22 cellular contexts compared by ENCODE assay signal in genomic region chr22:39580795-39581194, GRCh38. TPM values are rescaled to one million over a fixed set of nuclear protein-coding genes. Genes with fewer than 3 reads are reported as not detected.
DNase-seq lines count a peak whose midpoint lies in the region; ATAC-seq, FAIRE-seq and TF ChIP-seq lines count a peak whose summit lies in the region.
"Had no signal": no experiment of that assay in that cellular context is flagged by ENCODE, and none has a peak within 500 bp of the region (broad histone marks: within the 10 kb centered on the region; RNA-seq: fewer than 3 reads in every experiment).

No MANE protein-coding gene starts in this region.

- CTCF ChIA-PET in H1 (lab: Charles Lee; ENCODE audit: partially characterized antibody) = interaction anchor here (2.5 kb wide), 1 partner anchor 21 kb away, joined by 10 read pairs; no protein-coding TSS in a partner anchor

- no peak for TF ChIP-seq RAD21 in H1 (IDR thresholded peaks at IDR 0.05 in 1 of 2, conservative IDR thresholded peaks at IDR 0.05 in 1 of 2; ENCODE audit: low read depth in 2 of 2, low read length in 2 of 2)

- no peak overlapping the region for H4K5ac ChIP-seq in H1 (ENCODE audit: insufficient read length, low read depth, low read length)

- peaks cover 0 to 6% (median 2%) of the 10 kb centered on the region in 4 experiments; a peak in 2 of 7 replicates for H3K4me1 ChIP-seq in H1 (replicated peaks in 1 of 4; ENCODE audit: control insufficient read depth in 3 of 4, insufficient read depth in 4 of 4, low read length in 3 of 4)
- H3K4me1 ChIP-seq: A549, Caco-2 had no signal

- H2AFZ ChIP-seq in H1 (ENCODE audit: low read length) = no peak overlapping the region

- POLR2A ChIA-PET in H1 (lab: Charles Lee; ENCODE audit: partially characterized antibody) = no interaction called here

- no peak overlapping the region for H3K9ac ChIP-seq in H1 (replicated peaks in 1 of 4; ENCODE audit: extremely low read depth in 1 of 4, low read depth in 3 of 4, low read length in 3 of 4)
- H3K9ac ChIP-seq: BLaER1 treated with 17β-estradiol and CSF1 and Interleukin-3, amounts not matched to agents 10 nM and 100 nM had no signal

- H4K20me1 ChIP-seq in H1 (replicated peaks in 1 of 2; ENCODE audit: control insufficient read depth in 1 of 2, insufficient read depth in 2 of 2, low read length in 2 of 2) = peaks cover 0 to 4% of the 10 kb centered on the region in 2 experiments

- H3K36me3 ChIP-seq in H1 (ENCODE audit: control insufficient read depth in 2 of 4, insufficient read depth in 4 of 4, low read length in 3 of 4) = no peaks in the 10 kb centered on the region
- H3K36me3 ChIP-seq: BLaER1 treated with 17β-estradiol and CSF1 and Interleukin-3, amounts not matched to agents 10 nM and 100 nM had no signal

- no peak overlapping the region for H3K4me3 ChIP-seq in H1 (ENCODE audit: extremely low read depth in 1 of 4, insufficient read depth in 2 of 4, low read depth in 3 of 4, low read length in 4 of 4)
- H3K4me3 ChIP-seq: A549; BLaER1 treated with 17β-estradiol and CSF1 and Interleukin-3, amounts not matched to agents 10 nM and 100 nM had no signal

- no peak for ATAC-seq in activated T-helper 17 cell treated with anti-CD3 and anti-CD28 coated beads, Interleukin-2, amount 50 U/mL, for 72 hours (replicated peaks)
- ATAC-seq: A549; CD8-positive, alpha-beta T cell had no signal

- peak overlapping the region; percentile 27; the same call in 1 of the 2 replicates for H2BK12ac ChIP-seq in H1 (ENCODE audit: low read depth, low read length)

- peaks cover 8% of the 10 kb centered on the region for H3K9me3 Mint-ChIP-seq in activated T-helper 17 cell treated with anti-CD3 and anti-CD28 coated beads, Interleukin-2, amount 50 U/mL, for 72 hours
- H3K9me3 Mint-ChIP-seq in neural crest cell = peaks cover 8% of the 10 kb centered on the region
- H3K9me3 Mint-ChIP-seq: CD4-positive, alpha-beta T cell; CD8-positive, alpha-beta T cell had no signal

- DNase-seq in H1 (ENCODE audit: low read depth in 1 of 2, low spot score in 2 of 2) (no peak), neural crest cell (ENCODE audit: low read depth, low spot score) (no peak), NCI-H1436 treated with DMSO at 0.1 percent for 48 hours (lab: John Stamatoyannopoulos, UW) (no peak), hypothalamus (lab: John Stamatoyannopoulos, UW) (no peak), NCI-H2227 (lab: John Stamatoyannopoulos, UW; ENCODE audit: unreplicated experiment) (no peak)
- DNase-seq: AML-193; Caco-2; Calu3; CD4-positive, alpha-beta T cell; CD8-positive, alpha-beta T cell; DMS79 treated with DMSO at 0.1 percent for 48 hours; GF-D8 had no signal

- no peak overlapping the region for H3K56ac ChIP-seq in H1 (replicated peaks; ENCODE audit: insufficient read length, low read depth, low read length)

- no peak for FAIRE-seq in H1 (lab: Jason Lieb, UNC)
- FAIRE-seq: A549, D721Med, G401.6, GM12891, GM19239 had no signal

- H3K23ac ChIP-seq in H1 (ENCODE audit: insufficient read length) = no peak overlapping the region

- H3K79me2 ChIP-seq in H1 (ENCODE audit: control insufficient read depth in 1 of 2, insufficient read depth in 2 of 2, low read length in 2 of 2) = no peaks in the 10 kb centered on the region

- no peak overlapping the region for H4K91ac ChIP-seq in H1 (replicated peaks; ENCODE audit: insufficient read length, low read length)

- no peak overlapping the region for H3K18ac ChIP-seq in H1 (ENCODE audit: extremely low read depth, low read length)

- H2AK5ac ChIP-seq in H1 (ENCODE audit: low read depth, low read length) = peak overlapping the region; percentile 39; the same call in 1 of the 2 replicates

- H3K14ac ChIP-seq in H1 (ENCODE audit: insufficient read length) = no peak overlapping the region

- H3K27ac ChIP-seq in H1 (ENCODE audit: low read depth, low read length) = no peak overlapping the region
- H3K27ac ChIP-seq: 22Rv1; A549; BLaER1 treated with 17β-estradiol and CSF1 and Interleukin-3, amounts not matched to agents 10 nM and 100 nM; C4-2B had no signal

- H2BK15ac ChIP-seq in H1 (ENCODE audit: low read length) = no peak overlapping the region

- H3K27me3 Mint-ChIP-seq in activated T-helper 17 cell treated with anti-CD3 and anti-CD28 coated beads, Interleukin-2, amount 50 U/mL, for 72 hours = peaks cover 12% of the 10 kb centered on the region
- H3K27me3 Mint-ChIP-seq in neural crest cell (ENCODE audit: low read depth) = peaks cover 28% of the 10 kb centered on the region

- H3K4me3 Mint-ChIP-seq in activated T-helper 17 cell treated with anti-CD3 and anti-CD28 coated beads, Interleukin-2, amount 50 U/mL, for 72 hours = no peak overlapping the region
- no peak overlapping the region for H3K4me3 Mint-ChIP-seq in neural crest cell
- H3K4me3 Mint-ChIP-seq: B cell; CD4-positive, alpha-beta T cell; CD8-positive, alpha-beta T cell had no signal

- H2BK20ac ChIP-seq in H1 (ENCODE audit: low read length) = no peak overlapping the region

- no peak overlapping the region for H2BK120ac ChIP-seq in H1 (replicated peaks; ENCODE audit: low read depth, low read length)

- TF ChIP-seq EP300 in H1 (IDR thresholded peaks at IDR 0.05; ENCODE audit: borderline replicate concordance in 1 of 2, low read depth in 2 of 2, low read length in 2 of 2) = no peak

- peaks cover 5% of the 10 kb centered on the region for H3K4me1 Mint-ChIP-seq in activated T-helper 17 cell treated with anti-CD3 and anti-CD28 coated beads, Interleukin-2, amount 50 U/mL, for 72 hours
- no peaks in the 10 kb centered on the region for H3K4me1 Mint-ChIP-seq in neural crest cell

- no peaks in the 10 kb centered on the region for H3K9me3 ChIP-seq in H1 (ENCODE audit: insufficient read depth in 2 of 2, low read depth in 1 of 2, low read length in 1 of 2)
- H3K9me3 ChIP-seq: A549; BLaER1 treated with 17β-estradiol and CSF1 and Interleukin-3, amounts not matched to agents 10 nM and 100 nM; Caco-2 had no signal

- peak overlapping the region; percentile 37 for H3K27ac Mint-ChIP-seq in activated T-helper 17 cell treated with anti-CD3 and anti-CD28 coated beads, Interleukin-2, amount 50 U/mL, for 72 hours
- H3K27ac Mint-ChIP-seq in neural crest cell (ENCODE audit: unreplicated experiment) = peak overlapping the region; percentile 52
- H3K27ac Mint-ChIP-seq: B cell; CD4-positive, alpha-beta T cell; CD8-positive, alpha-beta T cell had no signal

- H3K36me3 Mint-ChIP-seq in activated T-helper 17 cell treated with anti-CD3 and anti-CD28 coated beads, Interleukin-2, amount 50 U/mL, for 72 hours (ENCODE audit: low read depth) = no peaks in the 10 kb centered on the region
- no peaks in the 10 kb centered on the region for H3K36me3 Mint-ChIP-seq in neural crest cell (ENCODE audit: low read depth)
- H3K36me3 Mint-ChIP-seq: CD8-positive, alpha-beta T cell had no signal

- TF ChIP-seq POLR2A in H1 (IDR thresholded peaks at IDR 0.05; ENCODE audit: control extremely low read depth in 1 of 2, low read depth in 2 of 2, low read length in 2 of 2) = no peak

- H3K4ac ChIP-seq in H1 (replicated peaks; ENCODE audit: insufficient read length, low read depth, low read length) = no peak overlapping the region

- 89% methylated on average over 6 of the region's 6 CpGs; no CpG with 5 or more reads in 1 of the 2 experiments for WGBS in H1 (ENCODE audit: extremely low coverage in 1 of 2, insufficient coverage in 1 of 2, insufficient read length in 1 of 2, insufficient replicate concordance in 2 of 2, low coverage in 1 of 2, low lambda C conversion rate in 2 of 2, missing lambda C conversion rate in 1 of 2), 2 experiments

- no peak overlapping the region for H2BK5ac ChIP-seq in H1 (ENCODE audit: low read depth, low read length)

- peaks cover 10% of the 10 kb centered on the region; the same call in 1 of the 2 replicates for H3K23me2 ChIP-seq in H1 (ENCODE audit: low read depth, low read length)

- H3K4me2 ChIP-seq in H1 (ENCODE audit: insufficient read depth in 1 of 2, low read depth in 2 of 2, low read length in 2 of 2) = no peak overlapping the region
- H3K4me2 ChIP-seq: A549; BLaER1 treated with 17β-estradiol and CSF1 and Interleukin-3, amounts not matched to agents 10 nM and 100 nM had no signal

- H3K79me1 ChIP-seq in H1 (ENCODE audit: low read depth, low read length) = no peaks in the 10 kb centered on the region

- no peak overlapping the region for H4K8ac ChIP-seq in H1 (ENCODE audit: extremely low read depth, insufficient read depth, low read length)

- peaks cover 0 to 2% (median 0%) of the 10 kb centered on the region in 4 experiments; a peak in 1 of 7 replicates for H3K27me3 ChIP-seq in H1 (replicated peaks in 1 of 4; ENCODE audit: control insufficient read depth in 3 of 4, extremely low read depth in 1 of 4, insufficient read depth in 3 of 4, low read length in 3 of 4)
- H3K27me3 ChIP-seq: BLaER1 treated with 17β-estradiol and CSF1 and Interleukin-3, amounts not matched to agents 10 nM and 100 nM had no signal

- TF ChIP-seq CTCF in H1 (IDR thresholded peaks at IDR 0.05; ENCODE audit: control extremely low read depth in 1 of 3, insufficient read depth in 1 of 3, low read depth in 1 of 3, low read length in 3 of 3) (no peak), neural crest cell (conservative IDR thresholded peaks at IDR 0.05) (no peak)

RNA-seq across cellular contexts. Expression of gene CACNA1I, which starts 10.2 kb away (rescaled TPM):
- total RNA-seq in activated T-helper 17 cell treated with anti-CD3 and anti-CD28 coated beads, Interleukin-2, amount 50 U/mL, for 72 hours = 1 to 10 TPM in 1 of 2 donors, under 1 TPM in 1; 0.84 to 5.3 TPM
- total RNA-seq in H1 (2021; fragmentation: NEBNext Ultra II Directional; extraction: Animal tissue kit (Norgen Biotek cat#: 25700)) = 1.2 and 1.3 TPM in 2 replicates
- 0.77 and 1.3 TPM in 2 replicates for polyA plus RNA-seq in H1 (2011; rRNA removed)
- 1.2 TPM for polyA plus RNA-seq in H1 (2011; cell fraction: cytosol; rRNA removed)
- 7.1 TPM for polyA plus RNA-seq in H1 (2011; cell fraction: nucleus; rRNA removed)
- 0.91 to 1.4 TPM (median 1.2 TPM) in 4 replicates for polyA plus RNA-seq in H1 (2012, experiment 1 of 2)
- polyA plus RNA-seq in H1 (2012, experiment 2 of 2) = 0.71 TPM
- polyA plus RNA-seq in H1 (2013, experiment 1 of 2) = 1.3 TPM
- polyA plus RNA-seq in H1 (2013, experiment 2 of 2) = 1.3 TPM
- 1.00 and 1.3 TPM in 2 replicates for polyA minus RNA-seq in H1 (2011; rRNA and poly(A)+ RNA removed)
- 0.95 TPM for polyA minus RNA-seq in H1 (2011; cell fraction: cytosol; rRNA and poly(A)+ RNA removed)
- 1.6 TPM for polyA minus RNA-seq in H1 (2011; cell fraction: nucleus; rRNA and poly(A)+ RNA removed)
- 0.07 TPM in 2 replicates for total RNA-seq in neural crest cell
- total RNA-seq: Caco-2 had no signal

RNA-seq across cellular contexts. Expression of gene RPS19BP1, which starts 48.2 kb away (rescaled TPM):
- 100 to 1,000 TPM in 1 of 2 donors, 10 to 100 TPM in 1; 61.3 to 102 TPM for total RNA-seq in activated T-helper 17 cell treated with anti-CD3 and anti-CD28 coated beads, Interleukin-2, amount 50 U/mL, for 72 hours
- total RNA-seq in H1 (2021; fragmentation: NEBNext Ultra II Directional; extraction: Animal tissue kit (Norgen Biotek cat#: 25700)) = 77.5 and 77.9 TPM in 2 replicates
- 97.9 and 120 TPM in 2 replicates for polyA plus RNA-seq in H1 (2011; rRNA removed)
- polyA plus RNA-seq in H1 (2011; cell fraction: cytosol; rRNA removed) = 120 TPM
- polyA plus RNA-seq in H1 (2011; cell fraction: nucleus; rRNA removed) = 94.6 TPM
- polyA plus RNA-seq in H1 (2012, experiment 1 of 2) = 79.6 to 99.4 TPM (median 89.0 TPM) in 4 replicates
- 100 TPM for polyA plus RNA-seq in H1 (2012, experiment 2 of 2)
- polyA plus RNA-seq in H1 (2013, experiment 1 of 2) = 71.2 TPM
- 71.6 TPM for polyA plus RNA-seq in H1 (2013, experiment 2 of 2)
- 7.8 and 8.1 TPM in 2 replicates for polyA minus RNA-seq in H1 (2011; rRNA and poly(A)+ RNA removed)
- polyA minus RNA-seq in H1 (2011; cell fraction: cytosol; rRNA and poly(A)+ RNA removed) = 16.2 TPM
- 23.8 TPM for polyA minus RNA-seq in H1 (2011; cell fraction: nucleus; rRNA and poly(A)+ RNA removed)
- total RNA-seq in neural crest cell = 67.5 and 72.6 TPM in 2 replicates
